18 cellular contexts compared by ENCODE assay signal in genomic region chr12:131444220-131445164, GRCh38.
DNase-seq lines count a peak whose midpoint lies in the region; ATAC-seq, FAIRE-seq and TF ChIP-seq lines count a peak whose summit lies in the region.
"Had no signal": no experiment of that assay in that cellular context is flagged by ENCODE, and none has a peak within 500 bp of the region (broad histone marks: within the 10 kb centered on the region; RNA-seq: fewer than 3 reads in every experiment).

No MANE protein-coding gene starts in this region.

- no peak for TF ChIP-seq CTCF in HepG2 (CRISPR knock-in tag; IDR thresholded peaks at IDR 0.05)
- no peak for TF ChIP-seq CTCF in right lobe of liver (IDR thresholded peaks at IDR 0.05)
- no peak for TF ChIP-seq CTCF in WTC11 (IDR thresholded peaks at IDR 0.05)

- H3K79me2 ChIP-seq in HepG2 (ENCODE audit: insufficient read depth, low read length): no peaks in the 10 kb centered on the region

- no peak overlapping the region for H3K27ac Mint-ChIP-seq in WTC11
- H3K27ac Mint-ChIP-seq: B cell; CD4-positive, CD25-positive, alpha-beta regulatory T cell had no signal

- H3K27me3 Mint-ChIP-seq in WTC11 (ENCODE audit: low read depth): no peaks in the 10 kb centered on the region
- H3K27me3 Mint-ChIP-seq: B cell; CD4-positive, CD25-positive, alpha-beta regulatory T cell had no signal

- intact Hi-C loops in HepG2 (cut with micrococcal nuclease; ENCODE audit: unreplicated experiment) (no loop called here), right lobe of liver (cut with DNase I) (no loop called here), sciatic nerve (cut with DNase I) (no loop called here)

- no peak for DNase-seq in HepG2 (ENCODE audit: low spot score)
- DNase-seq in right lobe of liver: no peak
- DNase-seq in islet precursor cell: peak; percentile 53
- no peak for DNase-seq in sciatic nerve (ENCODE audit: low spot score)
- DNase-seq in WTC11 (ENCODE audit: low spot score): no peak
- DNase-seq in SJCRH30: no peak
- DNase-seq: CD4-positive, CD25-positive, alpha-beta regulatory T cell; COR-L47; HCEC 1CT; KBM-7; NCI-H1105; NCI-H2081; NCI-H2171 treated with DMSO at 0.1 percent for 48 hours; OCI-M1; Right ventricle myocardium superior had no signal

- H3K4me3 ChIP-seq in HepG2 (replicated peaks in 1 of 3; ENCODE audit: insufficient read depth in 1 of 3, low read depth in 2 of 3, low read length in 3 of 3) (no peak overlapping the region), right lobe of liver (no peak overlapping the region), SJCRH30 (no peak overlapping the region)

- no peak for FAIRE-seq in HepG2 (lab: Jason Lieb, UNC)
- FAIRE-seq: G401.6 had no signal

- BruUV-seq in HepG2 (replicated peaks; lab: Mats Ljungman, UMichigan): no TSS peak

- peaks cover 18% of the 10 kb centered on the region for H3K4me1 Mint-ChIP-seq in WTC11
- H3K4me1 Mint-ChIP-seq: B cell; CD4-positive, CD25-positive, alpha-beta regulatory T cell had no signal

- 38% methylated on average over 2 of the region's 24 CpGs for WGBS in HepG2 (ENCODE audit: low lambda C conversion rate)
- 60% methylated on average over 1 of the region's 24 CpGs for WGBS in right lobe of liver (ENCODE audit: insufficient coverage, low coverage, low lambda C conversion rate, missing lambda C conversion rate)

- H3K9me3 ChIP-seq in HepG2 (ENCODE audit: low read length): no peaks in the 10 kb centered on the region
- no peaks in the 10 kb centered on the region for H3K9me3 ChIP-seq in right lobe of liver
- no peaks in the 10 kb centered on the region for H3K9me3 ChIP-seq in SJCRH30 (replicated peaks)

- H3K4me3 Mint-ChIP-seq in WTC11: no peak overlapping the region
- H3K4me3 Mint-ChIP-seq: B cell; CD4-positive, CD25-positive, alpha-beta regulatory T cell had no signal

- in situ Hi-C loops in HepG2 (cut with HindIII; ENCODE audit: extremely low pct_ligation_motif_present, low pct_unique_long_range_greater_than_20kb): no loop called here

- POLR2A ChIA-PET in HepG2 (lab: Yijun Ruan, JAX) (no interaction called here), WTC11 (lab: Charles Lee) (no interaction called here)

- no peaks in the 10 kb centered on the region for H3K9me3 Mint-ChIP-seq in WTC11

- H4K20me1 ChIP-seq in HepG2 (ENCODE audit: insufficient read depth, low read length): no peaks in the 10 kb centered on the region

- H3K4me2 ChIP-seq in HepG2 (ENCODE audit: low read depth, low read length): no peak overlapping the region

- H3K27ac ChIP-seq in HepG2 (ENCODE audit: extremely low read length, insufficient read depth, low read length) (no peak overlapping the region), right lobe of liver (no peak overlapping the region), SJCRH30 (no peak overlapping the region)

- CTCF ChIA-PET in HepG2 (lab: Yijun Ruan, JAX; ENCODE audit: low intra/inter-chr PET ratio, low total read pairs) (no interaction called here), WTC11 (lab: Charles Lee) (interaction anchor here (1.1 kb wide), 1 partner anchor 8 kb away, joined by 3 read pairs; no protein-coding TSS in a partner anchor)

- H3K27me3 ChIP-seq in HepG2 (ENCODE audit: control insufficient read depth in 1 of 2, insufficient read depth in 2 of 2, low read length in 2 of 2) (peaks cover 1 to 21% of the 10 kb centered on the region in 2 experiments; a peak in 2 of 5 replicates), right lobe of liver (no peaks in the 10 kb centered on the region), SJCRH30 (no peaks in the 10 kb centered on the region)

- no peaks in the 10 kb centered on the region for H3K36me3 Mint-ChIP-seq in WTC11
- H3K36me3 Mint-ChIP-seq: CD4-positive, CD25-positive, alpha-beta regulatory T cell had no signal

- TF ChIP-seq RAD21 in HepG2 (CRISPR knock-in tag; IDR thresholded peaks at IDR 0.05): no peak

- H3K4me1 ChIP-seq in HepG2 (ENCODE audit: insufficient read depth, low read length) (no peaks in the 10 kb centered on the region), right lobe of liver (no peaks in the 10 kb centered on the region), SJCRH30 (no peaks in the 10 kb centered on the region)

- H3K9ac ChIP-seq in HepG2 (ENCODE audit: insufficient read depth, low read depth, low read length): no peak overlapping the region

- ATAC-seq in HepG2: peak; percentile 20; the same call in 2 of the 3 replicates
- ATAC-seq in right lobe of liver: no peak
- ATAC-seq in sciatic nerve: peak; percentile 28
- no peak for ATAC-seq in GM18517 (IDR thresholded peaks at IDR 0.05; ENCODE audit: unreplicated experiment)
- no peak for ATAC-seq in WTC11

- H3K36me3 ChIP-seq in HepG2 (replicated peaks in 1 of 2; ENCODE audit: control insufficient read depth in 1 of 2, insufficient read depth in 2 of 2, low read length in 2 of 2) (no peaks in the 10 kb centered on the region), right lobe of liver (no peaks in the 10 kb centered on the region), SJCRH30 (no peaks in the 10 kb centered on the region)

- TF ChIP-seq POLR2A in HepG2 (IDR thresholded peaks at IDR 0.05; ENCODE audit: insufficient read depth in 1 of 2, low read depth in 2 of 2, low read length in 2 of 2) (no peak), right lobe of liver (IDR thresholded peaks at IDR 0.05) (no peak)

- TF ChIP-seq EP300 in HepG2 (IDR thresholded peaks at IDR 0.05; ENCODE audit: low read depth in 2 of 2, low read length in 2 of 2) (no peak), HepG2 (CRISPR knock-in tag; IDR thresholded peaks at IDR 0.05; ENCODE audit: borderline replicate concordance) (no peak)

- H2AFZ ChIP-seq in HepG2 (ENCODE audit: low read length): no peak overlapping the region

TF ChIP-seq in HepG2, 621 proteins besides CTCF, POLR2A, EP300 and RAD21 (continues in another document):
- TF ChIP-seq ZNF333 (CRISPR knock-in tag; IDR thresholded peaks at IDR 0.05; ENCODE audit: borderline replicate concordance): no peak
- TF ChIP-seq ZNF609 (CRISPR knock-in tag; IDR thresholded peaks at IDR 0.05; ENCODE audit: borderline replicate concordance): no peak

TF ChIP-seq in WTC11, 78 proteins besides CTCF, POLR2A, EP300 and RAD21 (continues in another document):
- TF ChIP-seq STAT6 (CRISPR knock-in tag; conservative IDR thresholded peaks at IDR 0.05; ENCODE audit: low read depth) (no peak), MXD4 (CRISPR knock-in tag; IDR thresholded peaks at IDR 0.05; ENCODE audit: borderline replicate concordance) (no peak), CDX4 (CRISPR knock-in tag; IDR thresholded peaks at IDR 0.05; ENCODE audit: borderline replicate concordance) (no peak), MAX (CRISPR knock-in tag; IDR thresholded peaks at IDR 0.05) (no peak), CBFB (CRISPR knock-in tag; IDR thresholded peaks at IDR 0.05; ENCODE audit: low read depth) (no peak), SMAD3 (CRISPR knock-in tag; IDR thresholded peaks at IDR 0.05; ENCODE audit: borderline replicate concordance) (no peak), OVOL2 (CRISPR knock-in tag; IDR thresholded peaks at IDR 0.05; ENCODE audit: borderline replicate concordance) (no peak), TCF7 (CRISPR knock-in tag; IDR thresholded peaks at IDR 0.05; ENCODE audit: low read depth) (no peak), MYBL2 (CRISPR knock-in tag; IDR thresholded peaks at IDR 0.05) (no peak), ESRRA (CRISPR knock-in tag; IDR thresholded peaks at IDR 0.05; ENCODE audit: borderline replicate concordance) (no peak), ZBTB43 (CRISPR knock-in tag; IDR thresholded peaks at IDR 0.05) (no peak), NFE2L1 (CRISPR knock-in tag; IDR thresholded peaks at IDR 0.05) (no peak), ZNF317 (CRISPR knock-in tag; IDR thresholded peaks at IDR 0.05; ENCODE audit: borderline replicate concordance, low read depth) (no peak)

Comparison
In these comparisons a context has a peak if more than half of its experiments do, and no peak if none do; other contexts are left out.
1. ATAC-seq: peak in HepG2 (single experiment) and sciatic nerve (single experiment); none in right lobe of liver (0 of 4), GM18517 (single experiment) and WTC11 (single experiment).